In genomic region chr12:86931714-86932113, GRCh38 we compare ENCODE assay signal across 25 cellular contexts.
A peak's percentile ranks its signal among the peaks of the same experiment; 100 is the strongest.
DNase-seq lines count a peak whose midpoint lies in the region; ATAC-seq, FAIRE-seq and TF ChIP-seq lines count a peak whose summit lies in the region.
"Had no signal": no experiment of that assay in that cellular context is flagged by ENCODE, and none has a peak within 500 bp of the region (broad histone marks: within the 10 kb centered on the region; RNA-seq: fewer than 3 reads in every experiment).

No MANE protein-coding gene starts in this region.

- no peak overlapping the region for H3K23ac ChIP-seq in mesenchymal stem cell (ENCODE audit: low read length in 2 of 2)
- H3K23ac ChIP-seq in neuronal stem cell (ENCODE audit: low read depth, low read length, poor library complexity): no peak overlapping the region

- H4K20me1 ChIP-seq in mammary epithelial cell (ENCODE audit: insufficient read depth, low read length): no peaks in the 10 kb centered on the region
- H4K20me1 ChIP-seq: BLaER1 had no signal

- BruUV-seq in mammary epithelial cell (replicated peaks; lab: Mats Ljungman, UMichigan) (no TSS peak), MCF 10A (replicated peaks; lab: Mats Ljungman, UMichigan) (no TSS peak)

- H3K9ac ChIP-seq in mammary epithelial cell (ENCODE audit: insufficient read depth, low read length) (no peak overlapping the region), mesenchymal stem cell (ENCODE audit: low read length) (no peak overlapping the region), neuronal stem cell (ENCODE audit: low read depth, low read length, poor library complexity) (no peak overlapping the region)
- H3K9ac ChIP-seq: BLaER1, GM23248 had no signal

- no peak for TF ChIP-seq CTCF in mammary epithelial cell (conservative IDR thresholded peaks at IDR 0.05 in 1 of 2, IDR thresholded peaks at IDR 0.05 in 1 of 2; ENCODE audit: extremely low read depth in 1 of 2, insufficient read depth in 1 of 2, low read depth in 1 of 2, low read length in 2 of 2)
- no peak for TF ChIP-seq CTCF in MCF 10A (IDR thresholded peaks at IDR 0.05; ENCODE audit: unreplicated experiment)
- TF ChIP-seq CTCF in bronchial epithelial cell (IDR thresholded peaks at IDR 0.05; ENCODE audit: insufficient read depth, low read length, severe bottlenecking): no peak
- TF ChIP-seq CTCF in foreskin keratinocyte (conservative IDR thresholded peaks at IDR 0.05): no peak

- H3K4me3 ChIP-seq in mammary epithelial cell (replicated peaks in 1 of 3; ENCODE audit: insufficient read depth in 1 of 3, low read depth in 2 of 3, low read length in 3 of 3): no peak overlapping the region
- H3K4me3 ChIP-seq in bronchial epithelial cell (ENCODE audit: low read depth, low read length): no peak overlapping the region
- H3K4me3 ChIP-seq in mesenchymal stem cell (ENCODE audit: insufficient read depth in 1 of 2, low read depth in 1 of 2, low read length in 2 of 2): no peak overlapping the region
- H3K4me3 ChIP-seq in neuronal stem cell (ENCODE audit: low read length in 2 of 2): no peak overlapping the region
- H3K4me3 ChIP-seq: BLaER1, GM12878, GM23248 had no signal

- H2AK5ac ChIP-seq in mesenchymal stem cell (ENCODE audit: low read length, severe bottlenecking) (no peak overlapping the region), neuronal stem cell (ENCODE audit: low read depth, low read length) (no peak overlapping the region)

- H3K79me2 ChIP-seq in mammary epithelial cell (ENCODE audit: insufficient read depth, low read length): no peaks in the 10 kb centered on the region

- POLR2A ChIA-PET in MCF 10A (lab: Yijun Ruan, JAX): interaction anchor here (0.6 to 0.8 kb wide), 2 partner anchors 14 to 258 kb away, joined by 3 read pairs; no protein-coding TSS in a partner anchor

- H3K14ac ChIP-seq in mesenchymal stem cell (ENCODE audit: low read length in 2 of 2) (no peak overlapping the region), neuronal stem cell (ENCODE audit: low read length) (no peak overlapping the region)

- in situ Hi-C loops in mammary epithelial cell (cut with MboI; ENCODE audit: low sequenced_read_pairs in 2 of 2): no loop called here

- H2BK120ac ChIP-seq in mesenchymal stem cell (ENCODE audit: low read depth, low read length) (no peak overlapping the region), neuronal stem cell (ENCODE audit: low read depth, low read length) (no peak overlapping the region)

- H2AFZ ChIP-seq in mammary epithelial cell (ENCODE audit: low read depth, low read length): no peak overlapping the region
- no peak overlapping the region for H2AFZ ChIP-seq in mesenchymal stem cell (ENCODE audit: low read depth, low read length)
- no peak overlapping the region for H2AFZ ChIP-seq in neuronal stem cell (ENCODE audit: low read length)
- H2AFZ ChIP-seq: GM23248 had no signal

- no peaks in the 10 kb centered on the region for H3K36me3 Mint-ChIP-seq in MCF 10A (ENCODE audit: insufficient read depth, unreplicated experiment)
- H3K36me3 Mint-ChIP-seq: CD4-positive, CD25-positive, alpha-beta regulatory T cell; CD8-positive, alpha-beta memory T cell had no signal

- H3K27ac ChIP-seq in mammary epithelial cell (ENCODE audit: insufficient read depth, low read depth, low read length): no peak overlapping the region
- no peak overlapping the region for H3K27ac ChIP-seq in foreskin keratinocyte
- no peak overlapping the region for H3K27ac ChIP-seq in mesenchymal stem cell (ENCODE audit: low read length, poor library complexity, severe bottlenecking)
- no peak overlapping the region for H3K27ac ChIP-seq in neuronal stem cell (replicated peaks; ENCODE audit: low read length)
- H3K27ac ChIP-seq: 22Rv1, BLaER1, C4-2B, GM23248 had no signal

- no peak for FAIRE-seq in bronchial epithelial cell (lab: Jason Lieb, UNC)
- FAIRE-seq: A204.1, D721Med, GM12878, GM19239 had no signal

- DNase-seq in mammary epithelial cell: peak; percentile 54
- no peak for DNase-seq in MCF 10A (ENCODE audit: unreplicated experiment)
- DNase-seq in bronchial epithelial cell (ENCODE audit: low read depth): peak; percentile 88
- peak; percentile 53 to 73 for DNase-seq in foreskin keratinocyte
- DNase-seq in mesenchymal stem cell: no peak
- no peak for DNase-seq in activated T-cell treated with anti-CD3 and anti-CD28 coated beads for 4 hours
- DNase-seq in amygdala (lab: John Stamatoyannopoulos, UW): no peak
- DNase-seq in neuronal stem cell (ENCODE audit: low spot score): no peak
- DNase-seq: CD4-positive, CD25-positive, alpha-beta regulatory T cell; CD8-positive, alpha-beta memory T cell; DMS 273 treated with DMSO at 0.1 percent for 48 hours; DMS79; EL; GDM1; GM23248; H9 had no signal

- CTCF ChIA-PET in mammary epithelial cell (lab: Charles Lee; ENCODE audit: low non-redundant PET) (no interaction called here), MCF 10A (lab: Yijun Ruan, JAX) (interaction anchor here (1.1 kb wide), 1 partner anchor 17 kb away, joined by 3 read pairs; no protein-coding TSS in a partner anchor)

- H3K18ac ChIP-seq in mesenchymal stem cell (ENCODE audit: low read depth in 1 of 2, low read length in 2 of 2) (no peak overlapping the region), neuronal stem cell (ENCODE audit: low read length) (no peak overlapping the region)

- no peaks in the 10 kb centered on the region for H3K79me1 ChIP-seq in mesenchymal stem cell (replicated peaks; ENCODE audit: low read length, poor library complexity, severe bottlenecking)
- H3K79me1 ChIP-seq in neuronal stem cell (ENCODE audit: low read depth, low read length): no peaks in the 10 kb centered on the region

- no peak overlapping the region for H2BK12ac ChIP-seq in mesenchymal stem cell (ENCODE audit: low read length in 2 of 2)
- no peak overlapping the region for H2BK12ac ChIP-seq in neuronal stem cell (ENCODE audit: low read length)

- no peaks in the 10 kb centered on the region for H3K9me3 Mint-ChIP-seq in MCF 10A (ENCODE audit: unreplicated experiment)

- H3K4me1 Mint-ChIP-seq in MCF 10A (ENCODE audit: insufficient read depth, unreplicated experiment): no peaks in the 10 kb centered on the region
- H3K4me1 Mint-ChIP-seq: B cell; CD4-positive, CD25-positive, alpha-beta regulatory T cell; CD8-positive, alpha-beta memory T cell had no signal

- H3K4me2 ChIP-seq in mammary epithelial cell (ENCODE audit: insufficient read depth, low read depth, low read length) (no peak overlapping the region), mesenchymal stem cell (ENCODE audit: low read length, poor library complexity, severe bottlenecking) (no peak overlapping the region), neuronal stem cell (ENCODE audit: insufficient read depth, low read length, poor library complexity, severe bottlenecking) (no peak overlapping the region)
- H3K4me2 ChIP-seq: BLaER1 had no signal

- no peaks in the 10 kb centered on the region for H3K9me3 ChIP-seq in mammary epithelial cell (replicated peaks; ENCODE audit: insufficient read depth, low read length)
- no peaks in the 10 kb centered on the region for H3K9me3 ChIP-seq in mesenchymal stem cell (ENCODE audit: control insufficient read depth, low read length)
- no peaks in the 10 kb centered on the region for H3K9me3 ChIP-seq in neuronal stem cell (replicated peaks in 1 of 2; ENCODE audit: control insufficient read depth in 2 of 2, insufficient read depth in 1 of 2, low read depth in 1 of 2, low read length in 2 of 2)
- H3K9me3 ChIP-seq: BLaER1 had no signal

- intact Hi-C loops in mammary epithelial cell (cut with micrococcal nuclease): no loop called here
- intact Hi-C loops in MCF 10A (cut with micrococcal nuclease): no loop called here

- ATAC-seq in foreskin keratinocyte: peak; percentile 93
- ATAC-seq: GM12878, HCT116 had no signal

- dilution Hi-C loops in mammary epithelial cell (cut with HindIII; ENCODE audit: low sequenced_read_pairs): no loop called here

- H3K4me3 Mint-ChIP-seq in MCF 10A (ENCODE audit: unreplicated experiment): no peak overlapping the region
- H3K4me3 Mint-ChIP-seq: B cell; CD4-positive, CD25-positive, alpha-beta regulatory T cell; CD8-positive, alpha-beta memory T cell; H9 had no signal

- no peak overlapping the region for H3K27ac Mint-ChIP-seq in MCF 10A (ENCODE audit: low read depth, unreplicated experiment)
- H3K27ac Mint-ChIP-seq: B cell; CD4-positive, CD25-positive, alpha-beta regulatory T cell; CD8-positive, alpha-beta memory T cell; H9 had no signal

- no peak overlapping the region for H4K91ac ChIP-seq in mesenchymal stem cell (ENCODE audit: low read length)
- no peak overlapping the region for H4K91ac ChIP-seq in neuronal stem cell (ENCODE audit: low read depth, low read length, poor library complexity)

- no peak overlapping the region for H3K4ac ChIP-seq in mesenchymal stem cell (ENCODE audit: low read depth in 1 of 2, low read length in 2 of 2)
- H3K4ac ChIP-seq in neuronal stem cell (ENCODE audit: low read length): no peak overlapping the region

- H4K8ac ChIP-seq in mesenchymal stem cell (ENCODE audit: low read length) (no peak overlapping the region), neuronal stem cell (ENCODE audit: low read depth, low read length) (no peak overlapping the region)

- no peaks in the 10 kb centered on the region for H3K27me3 Mint-ChIP-seq in MCF 10A (ENCODE audit: insufficient read depth, unreplicated experiment)
- H3K27me3 Mint-ChIP-seq: B cell; CD4-positive, CD25-positive, alpha-beta regulatory T cell; CD8-positive, alpha-beta memory T cell had no signal

- no peaks in the 10 kb centered on the region for H3K4me1 ChIP-seq in mammary epithelial cell (ENCODE audit: insufficient read depth, low read length)
- peaks cover 9% of the 10 kb centered on the region for H3K4me1 ChIP-seq in foreskin keratinocyte
- no peaks in the 10 kb centered on the region for H3K4me1 ChIP-seq in mesenchymal stem cell (ENCODE audit: control insufficient read depth, insufficient read depth, low read depth, low read length)
- no peaks in the 10 kb centered on the region for H3K4me1 ChIP-seq in neuronal stem cell (ENCODE audit: control insufficient read depth in 2 of 2, insufficient read depth in 1 of 2, low read depth in 1 of 2, low read length in 2 of 2)
- H3K4me1 ChIP-seq: BLaER1 had no signal

- H3K36me3 ChIP-seq in mammary epithelial cell (ENCODE audit: insufficient read depth, low read length) (no peaks in the 10 kb centered on the region), bronchial epithelial cell (ENCODE audit: control insufficient read depth, insufficient read depth, low read length) (no peaks in the 10 kb centered on the region), mesenchymal stem cell (ENCODE audit: control insufficient read depth in 1 of 2, insufficient read depth in 2 of 2, low read depth in 1 of 2, low read length in 2 of 2) (no peaks in the 10 kb centered on the region), neuronal stem cell (replicated peaks in 1 of 2; ENCODE audit: control insufficient read depth in 2 of 2, insufficient read depth in 2 of 2, low read length in 2 of 2) (no peaks in the 10 kb centered on the region)
- H3K36me3 ChIP-seq: BLaER1 had no signal

- no peaks in the 10 kb centered on the region for H3K27me3 ChIP-seq in mammary epithelial cell (ENCODE audit: insufficient read depth, low read length)
- no peaks in the 10 kb centered on the region for H3K27me3 ChIP-seq in bronchial epithelial cell (ENCODE audit: control insufficient read depth, insufficient read depth, low read length)
- H3K27me3 ChIP-seq in foreskin keratinocyte: no peaks in the 10 kb centered on the region
- H3K27me3 ChIP-seq in mesenchymal stem cell (ENCODE audit: control insufficient read depth in 1 of 2, insufficient read depth in 1 of 2, low read length in 2 of 2): no peaks in the 10 kb centered on the region
- no peaks in the 10 kb centered on the region for H3K27me3 ChIP-seq in neuronal stem cell (ENCODE audit: control insufficient read depth in 3 of 3, insufficient read depth in 3 of 3, low read depth in 1 of 3, low read length in 3 of 3)
- H3K27me3 ChIP-seq: BLaER1 had no signal

- H2BK15ac ChIP-seq in mesenchymal stem cell (ENCODE audit: low read depth, poor library complexity, severe bottlenecking) (no peak overlapping the region), neuronal stem cell (ENCODE audit: low read length) (no peak overlapping the region)

- H2BK5ac ChIP-seq in mesenchymal stem cell (ENCODE audit: low read depth, low read length, poor library complexity, severe bottlenecking): no peak overlapping the region
- no peak overlapping the region for H2BK5ac ChIP-seq in neuronal stem cell (ENCODE audit: low read length)

Comparison
In these comparisons a context has a peak if more than half of its experiments do, and no peak if none do; other contexts are left out.
1. DNase-seq: peak in mammary epithelial cell (single experiment), bronchial epithelial cell (single experiment) and foreskin keratinocyte (2 of 2); none in MCF 10A (single experiment), mesenchymal stem cell (single experiment), activated T-cell treated with anti-CD3 and anti-CD28 coated beads for 4 hours (single experiment), amygdala (0 of 56) and neuronal stem cell (single experiment).